Comparison of ENCODE assay signal across 23 cellular contexts in the genomic region with DNA sequence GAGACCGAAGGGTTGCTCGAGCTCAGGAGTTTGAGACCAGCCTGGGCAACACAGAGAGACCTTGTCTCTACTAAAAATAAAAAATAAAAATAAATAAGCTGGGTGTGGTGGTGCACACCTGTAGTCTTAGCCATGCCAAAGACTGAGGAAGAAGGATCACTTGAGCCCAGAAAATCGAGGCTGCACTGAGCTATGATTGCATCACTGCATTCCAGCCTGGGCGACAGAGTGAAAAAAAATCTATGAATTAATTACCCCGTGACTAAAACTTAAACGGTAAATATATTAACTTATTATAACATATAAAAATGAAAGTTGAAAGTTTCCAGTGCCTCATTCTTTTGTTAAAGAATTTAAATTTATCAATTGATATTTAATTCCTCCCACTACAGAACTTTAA.
DNase-seq lines count a peak whose midpoint lies in the region; ATAC-seq and TF ChIP-seq lines count a peak whose summit lies in the region.
"Had no signal": no experiment of that assay in that cellular context is flagged by ENCODE, and none has a peak within 500 bp of the region (broad histone marks: within the 10 kb centered on the region; RNA-seq: fewer than 3 reads in every experiment).

No MANE protein-coding gene starts in this region.

- peaks cover 18% of the 10 kb centered on the region for H3K4me1 ChIP-seq in effector memory CD4-positive, alpha-beta T cell (ENCODE audit: control insufficient read depth, insufficient read depth, low read length, poor library complexity, severe bottlenecking)
- H3K4me1 ChIP-seq: A549 had no signal

- H3K9me3 Mint-ChIP-seq in activated CD8-positive, alpha-beta memory T cell treated with anti-CD3 and anti-CD28 coated beads, Interleukin-2, amount 10 ng/mL, durations not matched to agents 7 days and 5 days (ENCODE audit: low read depth) = no peaks in the 10 kb centered on the region
- no peaks in the 10 kb centered on the region for H3K9me3 Mint-ChIP-seq in CD4-positive, alpha-beta T cell
- H3K9me3 Mint-ChIP-seq in progenitor cell of endocrine pancreas (ENCODE audit: low read depth) = no peaks in the 10 kb centered on the region

- peak overlapping the region; percentile 38 for H3K27ac ChIP-seq in CD4-positive, alpha-beta T cell (ENCODE audit: low read depth, low read length)
- H3K27ac ChIP-seq in effector memory CD4-positive, alpha-beta T cell (ENCODE audit: insufficient read depth, low read length, poor library complexity, severe bottlenecking) = peak overlapping the region; percentile 62
- H3K27ac ChIP-seq: A549, GM23248, HL-60, KMS-11 had no signal

- no peak overlapping the region for H3K4me3 Mint-ChIP-seq in activated CD8-positive, alpha-beta memory T cell treated with anti-CD3 and anti-CD28 coated beads, Interleukin-2, amount 10 ng/mL, durations not matched to agents 7 days and 5 days
- H3K4me3 Mint-ChIP-seq in CD4-positive, alpha-beta T cell = no peak overlapping the region
- no peak overlapping the region for H3K4me3 Mint-ChIP-seq in progenitor cell of endocrine pancreas (ENCODE audit: low read depth)
- H3K4me3 Mint-ChIP-seq: B cell had no signal

- no peak overlapping the region for H3K4me3 ChIP-seq in effector memory CD4-positive, alpha-beta T cell (ENCODE audit: insufficient read depth, low read depth, low read length, poor library complexity, severe bottlenecking)
- H3K4me3 ChIP-seq: A549, GM23248 had no signal

- H3K27ac Mint-ChIP-seq in activated CD8-positive, alpha-beta memory T cell treated with anti-CD3 and anti-CD28 coated beads, Interleukin-2, amount 10 ng/mL, durations not matched to agents 7 days and 5 days = peak overlapping the region; percentile 61
- H3K27ac Mint-ChIP-seq in CD4-positive, alpha-beta T cell = peak overlapping the region; percentile 90
- no peak overlapping the region for H3K27ac Mint-ChIP-seq in progenitor cell of endocrine pancreas
- H3K27ac Mint-ChIP-seq: B cell had no signal

- no peaks in the 10 kb centered on the region for H3K36me3 Mint-ChIP-seq in activated CD8-positive, alpha-beta memory T cell treated with anti-CD3 and anti-CD28 coated beads, Interleukin-2, amount 10 ng/mL, durations not matched to agents 7 days and 5 days
- peaks cover 10% of the 10 kb centered on the region for H3K36me3 Mint-ChIP-seq in CD4-positive, alpha-beta T cell (ENCODE audit: low read depth)
- no peaks in the 10 kb centered on the region for H3K36me3 Mint-ChIP-seq in progenitor cell of endocrine pancreas (ENCODE audit: insufficient read depth)

- TF ChIP-seq RAD21 in Ishikawa (IDR thresholded peaks at IDR 0.05; ENCODE audit: low read depth) = no peak

- H3K36me3 ChIP-seq in effector memory CD4-positive, alpha-beta T cell (ENCODE audit: control insufficient read depth, insufficient read depth, low read length) = peaks cover 4% of the 10 kb centered on the region

- no peaks in the 10 kb centered on the region for H3K27me3 ChIP-seq in CD4-positive, alpha-beta T cell (ENCODE audit: control insufficient read depth, insufficient read depth, low read length)
- no peaks in the 10 kb centered on the region for H3K27me3 ChIP-seq in effector memory CD4-positive, alpha-beta T cell (replicated peaks; ENCODE audit: control insufficient read depth, insufficient read depth, low read length, poor library complexity, severe bottlenecking)

- H3K27me3 Mint-ChIP-seq in activated CD8-positive, alpha-beta memory T cell treated with anti-CD3 and anti-CD28 coated beads, Interleukin-2, amount 10 ng/mL, durations not matched to agents 7 days and 5 days = no peaks in the 10 kb centered on the region
- H3K27me3 Mint-ChIP-seq in CD4-positive, alpha-beta T cell = no peaks in the 10 kb centered on the region
- H3K27me3 Mint-ChIP-seq in progenitor cell of endocrine pancreas = no peaks in the 10 kb centered on the region
- H3K27me3 Mint-ChIP-seq: B cell had no signal

- ATAC-seq in activated CD8-positive, alpha-beta memory T cell treated with anti-CD3 and anti-CD28 coated beads, Interleukin-2, amount 10 ng/mL, durations not matched to agents 7 days and 5 days = no peak
- no peak for ATAC-seq in CD4-positive, alpha-beta T cell (ENCODE audit: poor library complexity)
- ATAC-seq: A549, Panc1 had no signal

- no peak for TF ChIP-seq CTCF in CD4-positive, alpha-beta T cell (IDR thresholded peaks at IDR 0.05)
- no peak for TF ChIP-seq CTCF in progenitor cell of endocrine pancreas (IDR thresholded peaks at IDR 0.05; ENCODE audit: unreplicated experiment)

- POLR2A ChIA-PET in CD4-positive, alpha-beta T cell (lab: Charles Lee) = interaction anchor here (0.8 to 1.3 kb wide), 2 partner anchors 10 to 94 kb away, joined by 3 to 6 read pairs; no protein-coding TSS in a partner anchor

- TF ChIP-seq EP300 in Ishikawa (IDR thresholded peaks at IDR 0.05; ENCODE audit: borderline replicate concordance) = no peak

- DNase-seq in activated CD8-positive, alpha-beta memory T cell treated with anti-CD3 and anti-CD28 coated beads, Interleukin-2, amount 10 ng/mL, durations not matched to agents 7 days and 5 days = no peak
- DNase-seq in activated CD8-positive, alpha-beta memory T cell treated with anti-CD3 and anti-CD28 coated beads for 24 hours = no peak
- no peak for DNase-seq in CD4-positive, alpha-beta T cell
- no peak for DNase-seq in effector memory CD4-positive, alpha-beta T cell
- no peak for DNase-seq in progenitor cell of endocrine pancreas (ENCODE audit: low spot score, unreplicated experiment)
- DNase-seq in activated CD4-positive, CD25-positive, alpha-beta regulatory T cell (lab: John Stamatoyannopoulos, UW) = no peak
- DNase-seq in NCI-H446 (lab: John Stamatoyannopoulos, UW) = no peak
- DNase-seq: DMS153; GM23248; HCEC 1CT; NCI-H1105 treated with DMSO at 0.1 percent for 48 hours; NCI-H2029 treated with DMSO at 0.1 percent for 48 hours; NCI-H226; NCI-H524; NCI-H774; NK-92 treated with Interleukin-12 subunit alpha and Interleukin-12 subunit beta, amount 100 ng/mL, for 24 hours; SIG-M5 had no signal

- CTCF ChIA-PET in activated CD8-positive, alpha-beta memory T cell treated with anti-CD3 and anti-CD28 coated beads, Interleukin-2, amount 10 ng/mL, durations not matched to agents 7 days and 5 days (lab: Charles Lee) = no interaction called here
- CTCF ChIA-PET in CD4-positive, alpha-beta T cell (lab: Charles Lee) = interaction anchor here (0.9 to 2.3 kb wide), 2 partner anchors 269 to 426 kb away, joined by 3 to 8 read pairs; no protein-coding TSS in a partner anchor

- H3K4me1 Mint-ChIP-seq in activated CD8-positive, alpha-beta memory T cell treated with anti-CD3 and anti-CD28 coated beads, Interleukin-2, amount 10 ng/mL, durations not matched to agents 7 days and 5 days = peaks cover 7% of the 10 kb centered on the region
- peaks cover 60% of the 10 kb centered on the region for H3K4me1 Mint-ChIP-seq in CD4-positive, alpha-beta T cell (ENCODE audit: low read depth)
- peaks cover 2% of the 10 kb centered on the region for H3K4me1 Mint-ChIP-seq in progenitor cell of endocrine pancreas (ENCODE audit: low read depth)

- intact Hi-C loops in CD4-positive, alpha-beta T cell (cut with DNase I, micrococcal nuclease) = no loop called here

- H3K9me3 ChIP-seq in CD4-positive, alpha-beta T cell (ENCODE audit: control insufficient read depth, low read length) = no peaks in the 10 kb centered on the region
- no peaks in the 10 kb centered on the region for H3K9me3 ChIP-seq in effector memory CD4-positive, alpha-beta T cell (ENCODE audit: control insufficient read depth, low read length)
- H3K9me3 ChIP-seq: A549 had no signal

TF ChIP-seq in Ishikawa, 13 proteins besides CTCF, POLR2A, EP300 and RAD21:
- TF ChIP-seq FOXM1 (IDR thresholded peaks at IDR 0.05; ENCODE audit: borderline replicate concordance, low read depth) (no peak), EGR1 (IDR thresholded peaks at IDR 0.05) (no peak), CEBPB (IDR thresholded peaks at IDR 0.05) (0 out of 2 replicates have a peak, but pooled peaks have one; percentile 29)
